Comparison of ENCODE assay signal across 10 cellular contexts in the genomic region with DNA sequence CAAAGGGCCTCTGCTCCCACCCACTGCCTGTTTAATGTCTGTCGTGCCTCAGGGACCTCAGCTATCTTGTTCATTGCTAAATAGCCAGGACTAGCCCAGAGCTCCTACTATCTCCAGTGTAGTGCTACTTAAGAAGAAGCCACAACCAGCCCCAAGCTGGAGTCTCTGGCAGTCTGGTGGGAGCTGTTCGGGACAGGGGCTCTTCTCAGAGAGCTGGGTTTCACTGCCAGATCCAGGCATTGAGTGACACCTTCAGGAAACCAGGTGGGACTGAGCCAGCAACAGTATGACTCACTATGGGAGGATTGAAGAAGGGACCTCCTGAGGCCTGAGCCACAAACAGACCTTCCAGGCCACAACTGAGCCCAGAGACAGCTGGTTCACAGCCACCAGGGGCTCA. TPM values are rescaled to one million over a fixed set of nuclear protein-coding genes. Genes with fewer than 3 reads are reported as not detected.
DNase-seq lines count a peak whose midpoint lies in the region; ATAC-seq, FAIRE-seq and TF ChIP-seq lines count a peak whose summit lies in the region.
"Had no signal": no experiment of that assay in that cellular context is flagged by ENCODE, and none has a peak within 500 bp of the region (broad histone marks: within the 10 kb centered on the region; RNA-seq: fewer than 3 reads in every experiment).

No MANE protein-coding gene starts in this region.

- CTCF ChIA-PET in H1 (lab: Charles Lee; ENCODE audit: partially characterized antibody): interaction anchor here (0.5 to 2.6 kb wide), 6 partner anchors 10 to 1105 kb away, joined by 3 to 15 read pairs (median 6); no protein-coding TSS in a partner anchor

- H4K91ac ChIP-seq in H1 (replicated peaks; ENCODE audit: insufficient read length, low read length): no peak overlapping the region

- no peak overlapping the region for H3K23ac ChIP-seq in H1 (ENCODE audit: insufficient read length)

- TF ChIP-seq RAD21 in Ishikawa (IDR thresholded peaks at IDR 0.05; ENCODE audit: low read depth) (peak; percentile 18; the same call in 1 of the 2 replicates), H1 (IDR thresholded peaks at IDR 0.05 in 1 of 2, conservative IDR thresholded peaks at IDR 0.05 in 1 of 2; ENCODE audit: low read depth in 2 of 2, low read length in 2 of 2) (peak; percentile 29 to 48; a peak in 3 of 4 replicates)

- no peak overlapping the region for H3K18ac ChIP-seq in H1 (ENCODE audit: extremely low read depth, low read length)

- H3K9me3 ChIP-seq in H1 (ENCODE audit: insufficient read depth in 2 of 2, low read depth in 1 of 2, low read length in 1 of 2): no peaks in the 10 kb centered on the region

- H3K79me1 ChIP-seq in H1 (ENCODE audit: low read depth, low read length): no peaks in the 10 kb centered on the region

- H2BK12ac ChIP-seq in H1 (ENCODE audit: low read depth, low read length): no peak overlapping the region

- H4K5ac ChIP-seq in H1 (ENCODE audit: insufficient read length, low read depth, low read length): no peak overlapping the region

- no peak overlapping the region for H2BK20ac ChIP-seq in H1 (ENCODE audit: low read length)

- FAIRE-seq in H1 (lab: Jason Lieb, UNC): no peak
- FAIRE-seq: GM19239, small intestine had no signal

- POLR2A ChIA-PET in H1 (lab: Charles Lee; ENCODE audit: partially characterized antibody): interaction anchor here (1.2 kb wide), 1 partner anchor 9 kb away, joined by 3 read pairs; no protein-coding TSS in a partner anchor

- no peak overlapping the region; the same call in 1 of the 2 replicates for H2BK15ac ChIP-seq in H1 (ENCODE audit: low read length)

- DNase-seq in H1 (ENCODE audit: low read depth in 1 of 2, low spot score in 2 of 2) (no peak), sciatic nerve (ENCODE audit: low spot score) (no peak), NCI-H446 (lab: John Stamatoyannopoulos, UW) (no peak)
- DNase-seq in stimulated activated CD4-positive, alpha-beta T cell treated with anti-CD3 and anti-CD28 coated beads, Interleukin-15, amount 100 ng/mL, for 24 hours: no peak
- DNase-seq: DMS79, small intestine had no signal

- no peak overlapping the region for H3K56ac ChIP-seq in H1 (replicated peaks; ENCODE audit: insufficient read length, low read depth, low read length)

- 92% methylated on average over 2 of the region's 2 CpGs; no CpG with 5 or more reads in 1 of the 2 experiments for WGBS in H1 (ENCODE audit: extremely low coverage in 1 of 2, insufficient coverage in 1 of 2, insufficient read length in 1 of 2, insufficient replicate concordance in 2 of 2, low coverage in 1 of 2, low lambda C conversion rate in 2 of 2, missing lambda C conversion rate in 1 of 2), 2 experiments

- peak; percentile 2 for ATAC-seq in sciatic nerve
- ATAC-seq in GM18909 (IDR thresholded peaks at IDR 0.05; ENCODE audit: poor library complexity, unreplicated experiment): no peak

- peaks cover 0 to 3% (median 0%) of the 10 kb centered on the region in 4 experiments; a peak in 3 of 7 replicates for H3K4me1 ChIP-seq in H1 (replicated peaks in 1 of 4; ENCODE audit: control insufficient read depth in 3 of 4, insufficient read depth in 4 of 4, low read length in 3 of 4)

- no peak overlapping the region for H3K14ac ChIP-seq in H1 (ENCODE audit: insufficient read length)

- intact Hi-C loops in sciatic nerve (cut with DNase I): no loop called here

- TF ChIP-seq EP300 in Ishikawa (IDR thresholded peaks at IDR 0.05; ENCODE audit: borderline replicate concordance) (no peak), H1 (IDR thresholded peaks at IDR 0.05; ENCODE audit: borderline replicate concordance in 1 of 2, low read depth in 2 of 2, low read length in 2 of 2) (no peak)

- H2BK120ac ChIP-seq in H1 (replicated peaks; ENCODE audit: low read depth, low read length): no peak overlapping the region

- no peak overlapping the region for H3K9ac ChIP-seq in H1 (replicated peaks in 1 of 4; ENCODE audit: extremely low read depth in 1 of 4, low read depth in 3 of 4, low read length in 3 of 4)

- H2AFZ ChIP-seq in H1 (ENCODE audit: low read length): no peak overlapping the region

- no peak overlapping the region for H2AK5ac ChIP-seq in H1 (ENCODE audit: low read depth, low read length)

- H3K23me2 ChIP-seq in H1 (ENCODE audit: low read depth, low read length): peaks cover 10% of the 10 kb centered on the region; the same call in 1 of the 2 replicates

- TF ChIP-seq CTCF in GM12873 (IDR thresholded peaks at IDR 0.05; ENCODE audit: insufficient read depth, low read depth, low read length, missing control alignments) (peak; percentile 24), H1 (IDR thresholded peaks at IDR 0.05; ENCODE audit: control extremely low read depth in 1 of 3, insufficient read depth in 1 of 3, low read depth in 1 of 3, low read length in 3 of 3) (peak in 2 of 3 experiments; percentile 1 to 14; a peak in 2 of 4 replicates)

- peaks cover 0 to 2% of the 10 kb centered on the region in 2 experiments for H4K20me1 ChIP-seq in H1 (replicated peaks in 1 of 2; ENCODE audit: control insufficient read depth in 1 of 2, insufficient read depth in 2 of 2, low read length in 2 of 2)

- no peak for TF ChIP-seq POLR2A in H1 (IDR thresholded peaks at IDR 0.05; ENCODE audit: control extremely low read depth in 1 of 2, low read depth in 2 of 2, low read length in 2 of 2)

- H3K4me3 ChIP-seq in H1 (ENCODE audit: extremely low read depth in 1 of 4, insufficient read depth in 2 of 4, low read depth in 3 of 4, low read length in 4 of 4): no peak overlapping the region

- no peak overlapping the region for H3K4me2 ChIP-seq in H1 (ENCODE audit: insufficient read depth in 1 of 2, low read depth in 2 of 2, low read length in 2 of 2)

- H3K27me3 ChIP-seq in H1 (replicated peaks in 1 of 4; ENCODE audit: control insufficient read depth in 3 of 4, extremely low read depth in 1 of 4, insufficient read depth in 3 of 4, low read length in 3 of 4): no peaks in the 10 kb centered on the region

- no peak overlapping the region; the same call in 1 of the 2 replicates for H4K8ac ChIP-seq in H1 (ENCODE audit: extremely low read depth, insufficient read depth, low read length)

- no peaks in the 10 kb centered on the region for H3K36me3 ChIP-seq in H1 (ENCODE audit: control insufficient read depth in 2 of 4, insufficient read depth in 4 of 4, low read length in 3 of 4)

- no peaks in the 10 kb centered on the region for H3K79me2 ChIP-seq in H1 (ENCODE audit: control insufficient read depth in 1 of 2, insufficient read depth in 2 of 2, low read length in 2 of 2)

- H2BK5ac ChIP-seq in H1 (ENCODE audit: low read depth, low read length): no peak overlapping the region

- H3K4ac ChIP-seq in H1 (replicated peaks; ENCODE audit: insufficient read length, low read depth, low read length): no peak overlapping the region

- no peak overlapping the region for H3K27ac ChIP-seq in H1 (ENCODE audit: low read depth, low read length)

TF ChIP-seq in Ishikawa, 13 proteins besides CTCF, POLR2A, EP300 and RAD21 (continues in another document):
- TF ChIP-seq TEAD4 (IDR thresholded peaks at IDR 0.05) (no peak), EGR1 (IDR thresholded peaks at IDR 0.05) (no peak), CEBPB (IDR thresholded peaks at IDR 0.05) (no peak), TAF1 (IDR thresholded peaks at IDR 0.05; ENCODE audit: low read depth) (no peak), TCF12 (IDR thresholded peaks at IDR 0.05; ENCODE audit: low read depth) (no peak), CREB1 (IDR thresholded peaks at IDR 0.05; ENCODE audit: low read depth) (no peak), YY1 (IDR thresholded peaks at IDR 0.05; ENCODE audit: low read depth) (no peak), NFIC (IDR thresholded peaks at IDR 0.05) (no peak)

TF ChIP-seq in H1, 55 proteins besides CTCF, POLR2A, EP300 and RAD21:
- TF ChIP-seq ASH2L (IDR thresholded peaks at IDR 0.05; ENCODE audit: low read length): no peak
- peak; percentile 52; the same call in 1 of the 2 replicates for TF ChIP-seq KDM1A (IDR thresholded peaks at IDR 0.05; ENCODE audit: borderline replicate concordance, low read length)

RNA-seq across cellular contexts. Expression of a gene that starts 25.4 kb away (rescaled TPM):
- 0.11 and 0.28 TPM in 2 replicates for total RNA-seq in H1 (2021; fragmentation: NEBNext Ultra II Directional; extraction: Animal tissue kit (Norgen Biotek cat#: 25700))
- 0.11 and 0.12 TPM in 2 replicates for polyA plus RNA-seq in H1 (2011; rRNA removed)
- polyA plus RNA-seq in H1 (2011; cell fraction: cytosol; rRNA removed): 0.23 TPM
- 0.19 TPM for polyA plus RNA-seq in H1 (2011; cell fraction: nucleus; rRNA removed)
- 0.11 to 0.32 TPM (median 0.16 TPM) in 4 replicates for polyA plus RNA-seq in H1 (2012, experiment 1 of 2)
- polyA plus RNA-seq in H1 (2012, experiment 2 of 2): not detected
- 0.08 TPM for polyA plus RNA-seq in H1 (2013, experiment 1 of 2)
- 0.11 TPM for polyA plus RNA-seq in H1 (2013, experiment 2 of 2)
- polyA minus RNA-seq in H1 (2011; rRNA and poly(A)+ RNA removed): 0.13 and 0.24 TPM in 2 replicates
- not detected for polyA minus RNA-seq in H1 (2011; cell fraction: cytosol; rRNA and poly(A)+ RNA removed)
- not detected for polyA minus RNA-seq in H1 (2011; cell fraction: nucleus; rRNA and poly(A)+ RNA removed)
- 0.18 TPM for total RNA-seq in sciatic nerve

RNA-seq across cellular contexts. Expression of a gene that starts 59.6 kb away (rescaled TPM):
- 0.37 and 0.52 TPM in 2 replicates for total RNA-seq in H1 (2021; fragmentation: NEBNext Ultra II Directional; extraction: Animal tissue kit (Norgen Biotek cat#: 25700))
- polyA plus RNA-seq in H1 (2011; rRNA removed): 0.77 and 1.4 TPM in 2 replicates
- polyA plus RNA-seq in H1 (2011; cell fraction: cytosol; rRNA removed): 0.83 TPM
- polyA plus RNA-seq in H1 (2011; cell fraction: nucleus; rRNA removed): 0.46 TPM
- 0.39 to 0.60 TPM (median 0.52 TPM) in 3 of 4 replicates, not detected in the other for polyA plus RNA-seq in H1 (2012, experiment 1 of 2)
- polyA plus RNA-seq in H1 (2012, experiment 2 of 2): 0.18 TPM
- polyA plus RNA-seq in H1 (2013, experiment 1 of 2): 0.57 TPM
- polyA plus RNA-seq in H1 (2013, experiment 2 of 2): 0.99 TPM
- polyA minus RNA-seq in H1 (2011; rRNA and poly(A)+ RNA removed): 1.0 and 1.1 TPM in 2 replicates
- not detected for polyA minus RNA-seq in H1 (2011; cell fraction: cytosol; rRNA and poly(A)+ RNA removed)
- 0.30 TPM for polyA minus RNA-seq in H1 (2011; cell fraction: nucleus; rRNA and poly(A)+ RNA removed)
- total RNA-seq in sciatic nerve: 65.0 TPM

Comparison
In these comparisons a context has a peak if more than half of its experiments do, and no peak if none do; other contexts are left out.
1. RNA of a gene that starts 59.6 kb away (total RNA-seq): 65.0 TPM in sciatic nerve (single experiment); 0.37 to 0.52 TPM in H1; every median in the first group is over 10 times any median in the second.